11 cellular contexts compared by ENCODE assay signal in genomic region chr4:78566834-78567501, GRCh38. TPM values are rescaled to one million over a fixed set of nuclear protein-coding genes. Genes with fewer than 3 reads are reported as not detected.
A peak's percentile ranks its signal among the peaks of the same experiment; 100 is the strongest.
DNase-seq lines count a peak whose midpoint lies in the region; ATAC-seq, FAIRE-seq and TF ChIP-seq lines count a peak whose summit lies in the region.
"Had no signal": no experiment of that assay in that cellular context is flagged by ENCODE, and none has a peak within 500 bp of the region (broad histone marks: within the 10 kb centered on the region; RNA-seq: fewer than 3 reads in every experiment).

No MANE protein-coding gene starts in this region.

- H2BK12ac ChIP-seq in H1 (ENCODE audit: low read depth, low read length) = no peak overlapping the region; the same call in 1 of the 2 replicates

- no peak overlapping the region for H3K4ac ChIP-seq in H1 (replicated peaks; ENCODE audit: insufficient read length, low read depth, low read length)

- H3K79me2 ChIP-seq in H1 (ENCODE audit: control insufficient read depth in 1 of 2, insufficient read depth in 2 of 2, low read length in 2 of 2) = no peaks in the 10 kb centered on the region

- no peak overlapping the region for H2BK15ac ChIP-seq in H1 (ENCODE audit: low read length)

- ATAC-seq in GM21423 (IDR thresholded peaks at IDR 0.05; ENCODE audit: unreplicated experiment) (peak; percentile 81), HG03354 (IDR thresholded peaks at IDR 0.05; ENCODE audit: poor library complexity, severe bottlenecking, unreplicated experiment) (peak; percentile 65), left lobe of liver (no peak)
- ATAC-seq: Panc1 had no signal

- no peak overlapping the region for H2BK120ac ChIP-seq in H1 (replicated peaks; ENCODE audit: low read depth, low read length)

- H3K23me2 ChIP-seq in H1 (ENCODE audit: low read depth, low read length) = no peaks in the 10 kb centered on the region

- H2AFZ ChIP-seq in H1 (ENCODE audit: low read length) = no peak overlapping the region

- H4K8ac ChIP-seq in H1 (ENCODE audit: extremely low read depth, insufficient read depth, low read length) = no peak overlapping the region

- H4K5ac ChIP-seq in H1 (ENCODE audit: insufficient read length, low read depth, low read length) = no peak overlapping the region

- no peaks in the 10 kb centered on the region for H4K20me1 ChIP-seq in H1 (replicated peaks in 1 of 2; ENCODE audit: control insufficient read depth in 1 of 2, insufficient read depth in 2 of 2, low read length in 2 of 2)

- H3K27me3 ChIP-seq in H1 (replicated peaks in 1 of 4; ENCODE audit: control insufficient read depth in 3 of 4, extremely low read depth in 1 of 4, insufficient read depth in 3 of 4, low read length in 3 of 4) = no peaks in the 10 kb centered on the region
- H3K27me3 ChIP-seq: BE2C had no signal

- H3K79me1 ChIP-seq in H1 (ENCODE audit: low read depth, low read length) = no peaks in the 10 kb centered on the region

- no peak overlapping the region for H3K14ac ChIP-seq in H1 (ENCODE audit: insufficient read length)

- H3K4me3 ChIP-seq in GM12864 (ENCODE audit: low read depth, low read length) (no peak overlapping the region), H1 (ENCODE audit: extremely low read depth in 1 of 4, insufficient read depth in 2 of 4, low read depth in 3 of 4, low read length in 4 of 4) (no peak overlapping the region)

- H3K23ac ChIP-seq in H1 (ENCODE audit: insufficient read length) = no peak overlapping the region

- no peak for TF ChIP-seq EP300 in H1 (IDR thresholded peaks at IDR 0.05; ENCODE audit: borderline replicate concordance in 1 of 2, low read depth in 2 of 2, low read length in 2 of 2)

- H2BK5ac ChIP-seq in H1 (ENCODE audit: low read depth, low read length) = no peak overlapping the region

- no peaks in the 10 kb centered on the region for H3K36me3 ChIP-seq in H1 (ENCODE audit: control insufficient read depth in 2 of 4, insufficient read depth in 4 of 4, low read length in 3 of 4)
- H3K36me3 ChIP-seq: BE2C had no signal

- H3K56ac ChIP-seq in H1 (replicated peaks; ENCODE audit: insufficient read length, low read depth, low read length) = no peak overlapping the region

- H3K18ac ChIP-seq in H1 (ENCODE audit: extremely low read depth, low read length) = peak overlapping the region; percentile 76; the same call in 1 of the 2 replicates

- no peak for TF ChIP-seq RAD21 in H1 (IDR thresholded peaks at IDR 0.05 in 1 of 2, conservative IDR thresholded peaks at IDR 0.05 in 1 of 2; ENCODE audit: low read depth in 2 of 2, low read length in 2 of 2)

- DNase-seq in GM12864 (ENCODE audit: low read depth) = peak; percentile 10
- no peak for DNase-seq in H1 (ENCODE audit: low read depth in 1 of 2, low spot score in 2 of 2)
- DNase-seq in NCI-H2196 treated with DMSO at 0.1 percent for 48 hours (lab: John Stamatoyannopoulos, UW; ENCODE audit: unreplicated experiment) = no peak
- DNase-seq in stimulated activated CD4-positive, alpha-beta T cell treated with anti-CD3 and anti-CD28 coated beads, Interleukin-4, amount 100 ng/mL, for 1 hour = no peak
- DNase-seq in left lobe of liver (ENCODE audit: low spot score) = no peak
- no peak for DNase-seq in activated gamma-delta T cell treated with Interleukin-2 at 50 U/mL for 16 hours
- DNase-seq: BE2C; stimulated activated CD4-positive, alpha-beta T cell treated with anti-CD3 and anti-CD28 coated beads, Interleukin-2, amount 100 ng/mL, for 48 hours had no signal

- H3K9ac ChIP-seq in H1 (replicated peaks in 1 of 4; ENCODE audit: extremely low read depth in 1 of 4, low read depth in 3 of 4, low read length in 3 of 4) = no peak overlapping the region

- 80% methylated on average over 8 of the region's 8 CpGs; no CpG with 5 or more reads in 1 of the 2 experiments for WGBS in H1 (ENCODE audit: extremely low coverage in 1 of 2, insufficient coverage in 1 of 2, insufficient read length in 1 of 2, insufficient replicate concordance in 2 of 2, low coverage in 1 of 2, low lambda C conversion rate in 2 of 2, missing lambda C conversion rate in 1 of 2), 2 experiments

- no peak overlapping the region for H3K4me2 ChIP-seq in H1 (ENCODE audit: insufficient read depth in 1 of 2, low read depth in 2 of 2, low read length in 2 of 2)

- H2AK5ac ChIP-seq in H1 (ENCODE audit: low read depth, low read length) = no peak overlapping the region

- no peaks in the 10 kb centered on the region for H3K9me3 ChIP-seq in H1 (ENCODE audit: insufficient read depth in 2 of 2, low read depth in 1 of 2, low read length in 1 of 2)
- H3K9me3 ChIP-seq: BE2C had no signal

- POLR2A ChIA-PET in H1 (lab: Charles Lee; ENCODE audit: partially characterized antibody) = interaction anchor here (1.4 kb wide), 1 partner anchor 10 kb away, joined by 3 read pairs; no protein-coding TSS in a partner anchor

- H2BK20ac ChIP-seq in H1 (ENCODE audit: low read length) = 0 out of 2 replicates have a peak overlapping the region, but pooled peaks have one; percentile 68

- CTCF ChIA-PET in H1 (lab: Charles Lee; ENCODE audit: partially characterized antibody) = interaction anchor here (0.6 to 1.0 kb wide), 4 partner anchors 22 to 521 kb away, joined by 3 to 5 read pairs (median 4); no protein-coding TSS in a partner anchor

- no peak overlapping the region for H3K27ac ChIP-seq in H1 (ENCODE audit: low read depth, low read length)

- no peak overlapping the region for H4K91ac ChIP-seq in H1 (replicated peaks; ENCODE audit: insufficient read length, low read length)

- H3K4me1 ChIP-seq in H1 (replicated peaks in 1 of 4; ENCODE audit: control insufficient read depth in 3 of 4, insufficient read depth in 4 of 4, low read length in 3 of 4) = peaks cover 0 to 6% (median 3%) of the 10 kb centered on the region in 4 experiments; a peak in 5 of 7 replicates
- H3K4me1 ChIP-seq: BE2C had no signal

- no peak for TF ChIP-seq POLR2A in H1 (IDR thresholded peaks at IDR 0.05; ENCODE audit: control extremely low read depth in 1 of 2, low read depth in 2 of 2, low read length in 2 of 2)

- no peak for FAIRE-seq in H1 (lab: Jason Lieb, UNC)

- TF ChIP-seq CTCF in GM12864 (IDR thresholded peaks at IDR 0.05; ENCODE audit: low read depth, low read length, missing control alignments) (no peak), H1 (IDR thresholded peaks at IDR 0.05; ENCODE audit: control extremely low read depth in 1 of 3, insufficient read depth in 1 of 3, low read depth in 1 of 3, low read length in 3 of 3) (no peak)

TF ChIP-seq in H1, 55 proteins besides CTCF, POLR2A, EP300 and RAD21 (continues in another document):
- TF ChIP-seq CBX5 (IDR thresholded peaks at IDR 0.05; ENCODE audit: low read depth, low read length) (no peak), POLR2AphosphoS5 (IDR thresholded peaks at IDR 0.05; ENCODE audit: low read depth, low read length) (no peak), EGR1 (IDR thresholded peaks at IDR 0.05; ENCODE audit: borderline replicate concordance, low read depth, low read length) (no peak), BRCA1 (IDR thresholded peaks at IDR 0.05; ENCODE audit: low read depth, low read length) (no peak), KDM4A (IDR thresholded peaks at IDR 0.05; ENCODE audit: low read depth, low read length, severe bottlenecking) (no peak)

RNA-seq across cellular contexts. Expression of gene ANXA3, which starts 15.4 kb away (rescaled TPM):
- 22.4 and 27.3 TPM in 2 replicates for total RNA-seq in H1 (2021; fragmentation: NEBNext Ultra II Directional; extraction: Animal tissue kit (Norgen Biotek cat#: 25700))
- polyA plus RNA-seq in H1 (2011; rRNA removed) = 6.6 and 10.3 TPM in 2 replicates
- 12.0 TPM for polyA plus RNA-seq in H1 (2011; cell fraction: cytosol; rRNA removed)
- 13.2 TPM for polyA plus RNA-seq in H1 (2011; cell fraction: nucleus; rRNA removed)
- polyA plus RNA-seq in H1 (2012, experiment 1 of 2) = 14.8 to 30.7 TPM (median 19.3 TPM) in 4 replicates
- polyA plus RNA-seq in H1 (2012, experiment 2 of 2) = 5.8 TPM
- 29.2 TPM for polyA plus RNA-seq in H1 (2013, experiment 1 of 2)
- 28.6 TPM for polyA plus RNA-seq in H1 (2013, experiment 2 of 2)
- polyA minus RNA-seq in H1 (2011; rRNA and poly(A)+ RNA removed) = 18.8 and 33.9 TPM in 2 replicates
- 9.0 TPM for polyA minus RNA-seq in H1 (2011; cell fraction: cytosol; rRNA and poly(A)+ RNA removed)
- 19.9 TPM for polyA minus RNA-seq in H1 (2011; cell fraction: nucleus; rRNA and poly(A)+ RNA removed)
- total RNA-seq in left lobe of liver = 1.2 TPM

Comparison
In these comparisons a context has a peak if more than half of its experiments do, and no peak if none do; other contexts are left out.
1. RNA of gene ANXA3, which starts 15.4 kb away (total RNA-seq): 22.4 to 27.3 TPM in H1; 1.2 TPM in left lobe of liver (single experiment); every median in the first group is over 10 times any median in the second.